ENCODE assay signal across 12 cellular contexts in genomic region chr2:138615257-138615656, GRCh38.
DNase-seq lines count a peak whose midpoint lies in the region; ATAC-seq and TF ChIP-seq lines count a peak whose summit lies in the region.
"Had no signal": no experiment of that assay in that cellular context is flagged by ENCODE, and none has a peak within 500 bp of the region (broad histone marks: within the 10 kb centered on the region; RNA-seq: fewer than 3 reads in every experiment).

No MANE protein-coding gene starts in this region.

- H3K4me3 ChIP-seq in retinal pigment epithelial cell (ENCODE audit: low read length): no peak overlapping the region
- H3K4me3 ChIP-seq: thyroid gland had no signal

- TF ChIP-seq CTCF in retinal pigment epithelial cell (conservative IDR thresholded peaks at IDR 0.05; ENCODE audit: low read depth, low read length): no peak

- peak; percentile 65 for ATAC-seq in GM18868 (IDR thresholded peaks at IDR 0.05; ENCODE audit: unreplicated experiment)
- ATAC-seq: naive thymus-derived CD8-positive, alpha-beta T cell; T-helper 17 cell had no signal

- DNase-seq in NCI-H226 (peak; percentile 92), dermis blood vessel endothelial cell (peak; percentile 7), retinal pigment epithelial cell (ENCODE audit: low read depth) (peak; percentile 36), NCI-H774 (lab: John Stamatoyannopoulos, UW) (no peak), NCI-H1694 (lab: John Stamatoyannopoulos, UW) (no peak), AML-193 (lab: John Stamatoyannopoulos, UW) (no peak), HuH-7 (ENCODE audit: low spot score) (no peak)
- DNase-seq: naive thymus-derived CD8-positive, alpha-beta T cell; NCI-H187 treated with DMSO at 0.1 percent for 48 hours; T-helper 17 cell; thyroid gland had no signal

Comparison
In these comparisons a context has a peak if more than half of its experiments do, and no peak if none do; other contexts are left out.
1. DNase-seq: peak in NCI-H226 (single experiment), dermis blood vessel endothelial cell (single experiment) and retinal pigment epithelial cell (single experiment); none in NCI-H774 (single experiment), NCI-H1694 (single experiment), AML-193 (0 of 2) and HuH-7 (single experiment).